Comparison of ENCODE assay signal across 16 cellular contexts in genomic region chr18:57854726-57855125, GRCh38. TPM values are rescaled to one million over a fixed set of nuclear protein-coding genes. Genes with fewer than 3 reads are reported as not detected.
"Had no signal": no experiment of that assay in that cellular context is flagged by ENCODE, and none has a peak within 500 bp of the region (broad histone marks: within the 10 kb centered on the region; RNA-seq: fewer than 3 reads in every experiment).

No MANE protein-coding gene starts in this region.

- H3K4me1 ChIP-seq: gastroesophageal sphincter, left lung, stomach, testis, upper lobe of right lung had no signal

- H3K27me3 ChIP-seq: gastroesophageal sphincter, left lung, ovary, stomach, testis, upper lobe of right lung had no signal

- H3K9me3 ChIP-seq: left lung, ovary, testis, upper lobe of right lung had no signal

- H3K4me1 Mint-ChIP-seq: activated naive CD8-positive, alpha-beta T cell treated with anti-CD3 and anti-CD28 coated beads, Interleukin-2, amount 10 ng/mL, durations not matched to agents 7 days and 5 days; naive thymus-derived CD4-positive, alpha-beta T cell had no signal

- H3K9me3 Mint-ChIP-seq: activated T-helper 1 cell treated with anti-CD3 and anti-CD28 coated beads, Interleukin-12 subunit alpha, Interleukin-12 subunit beta, Interleukin-2, Interleukin-4 antibody, amounts not matched to agents 30 ng/mL and 10 ng/mL and 1 ng/mL, durations not matched to agents 14 hours and 24 hours and 36 hours; T-helper 2 cell treated with Interferon-gamma antibody and Interleukin-4, amounts not matched to agents 5 μg/mL and 100 μg/mL, for 36 hours had no signal

- H3K4me3 ChIP-seq: gastroesophageal sphincter, left lung, ovary, stomach, testis, upper lobe of right lung had no signal

- DNase-seq: activated CD4-positive, alpha-beta T cell treated with anti-CD3 and anti-CD28 coated beads, Interleukin-2, amount 50 U/mL, for 1 hour; activated CD8-positive, alpha-beta memory T cell treated with anti-CD3 and anti-CD28 coated beads for 24 hours; activated naive CD8-positive, alpha-beta T cell treated with anti-CD3 and anti-CD28 coated beads, Interleukin-2, amount 10 ng/mL, durations not matched to agents 7 days and 5 days; islet precursor cell; left lung; naive thymus-derived CD4-positive, alpha-beta T cell; ovary; stimulated activated CD4-positive, alpha-beta T cell treated with anti-CD3 and anti-CD28 coated beads, Interleukin-1b, Interleukin-23, amount 100 ng/mL, for 48 hours; stomach; testis; upper lobe of right lung had no signal

- H3K36me3 Mint-ChIP-seq: naive thymus-derived CD4-positive, alpha-beta T cell had no signal

- ATAC-seq: gastroesophageal sphincter; left lung; naive thymus-derived CD4-positive, alpha-beta T cell; sciatic nerve; upper lobe of right lung had no signal

- H3K27ac ChIP-seq: gastroesophageal sphincter, left lung, ovary, stomach, testis, upper lobe of right lung had no signal

- H3K27ac Mint-ChIP-seq: activated naive CD8-positive, alpha-beta T cell treated with anti-CD3 and anti-CD28 coated beads, Interleukin-2, amount 10 ng/mL, durations not matched to agents 7 days and 5 days; activated T-helper 1 cell treated with anti-CD3 and anti-CD28 coated beads, Interleukin-12 subunit alpha, Interleukin-12 subunit beta, Interleukin-2, Interleukin-4 antibody, amounts not matched to agents 30 ng/mL and 10 ng/mL and 1 ng/mL, durations not matched to agents 14 hours and 24 hours and 36 hours; naive thymus-derived CD4-positive, alpha-beta T cell; T-helper 2 cell treated with Interferon-gamma antibody and Interleukin-4, amounts not matched to agents 5 μg/mL and 100 μg/mL, for 36 hours had no signal

- H3K36me3 ChIP-seq: gastroesophageal sphincter, left lung, ovary, stomach, upper lobe of right lung had no signal

- H3K4me3 Mint-ChIP-seq: activated naive CD8-positive, alpha-beta T cell treated with anti-CD3 and anti-CD28 coated beads, Interleukin-2, amount 10 ng/mL, durations not matched to agents 7 days and 5 days; activated T-helper 1 cell treated with anti-CD3 and anti-CD28 coated beads, Interleukin-12 subunit alpha, Interleukin-12 subunit beta, Interleukin-2, Interleukin-4 antibody, amounts not matched to agents 30 ng/mL and 10 ng/mL and 1 ng/mL, durations not matched to agents 14 hours and 24 hours and 36 hours; naive thymus-derived CD4-positive, alpha-beta T cell; T-helper 2 cell treated with Interferon-gamma antibody and Interleukin-4, amounts not matched to agents 5 μg/mL and 100 μg/mL, for 36 hours had no signal

RNA-seq across cellular contexts. Expression of gene ATP8B1, which starts 51.6 kb away (rescaled TPM):
- total RNA-seq: mononuclear cell; naive thymus-derived CD4-positive, alpha-beta T cell had no signal
- polyA plus RNA-seq: naive thymus-derived CD4-positive, alpha-beta T cell had no signal
